In genomic region chr20:40110241-40110910, GRCh38 we compare ENCODE assay signal across 21 cellular contexts.
"Had no signal": no experiment of that assay in that cellular context is flagged by ENCODE, and none has a peak within 500 bp of the region (broad histone marks: within the 10 kb centered on the region; RNA-seq: fewer than 3 reads in every experiment).

No MANE protein-coding gene starts in this region.

- H3K9me3 ChIP-seq: suprapubic skin had no signal

- H3K36me3 ChIP-seq: brain microvascular endothelial cell, suprapubic skin had no signal

- ATAC-seq: activated T-cell treated with anti-CD3 and anti-CD28 coated beads, Interleukin-2, amount 50 U/mL, for 4 hours; stimulated activated naive CD8-positive, alpha-beta T cell treated with anti-CD3 and anti-CD28 coated beads, Interleukin-15, Interleukin-2, amounts not matched to agents 100 U/mL and 50 U/mL, for 24 hours had no signal

- H3K27me3 ChIP-seq: brain microvascular endothelial cell, hepatocyte, suprapubic skin had no signal

- DNase-seq: activated CD4-positive, alpha-beta T cell treated with anti-CD3 and anti-CD28 coated beads, Interleukin-2, amount 50 U/mL, for 1 hour; activated CD4-positive, CD25-positive, alpha-beta regulatory T cell treated with anti-CD3 and anti-CD28 coated beads, Interleukin-2, amount 50 U/mL, for 72 hours; activated CD8-positive, alpha-beta memory T cell treated with anti-CD3 and anti-CD28 coated beads, Interleukin-2, amount 50 U/mL, for 4 hours; activated naive CD4-positive, alpha-beta T cell treated with anti-CD3 and anti-CD28 coated beads for 36 hours; activated T-cell treated with anti-CD3 and anti-CD28 coated beads, Interleukin-2, amount 50 U/mL, for 4 hours; anterior cingulate cortex; brain microvascular endothelial cell; cortex of kidney; erythroblast; mammary epithelial cell; midbrain; nucleus accumbens; posterior cingulate gyrus; retina; stimulated activated naive CD8-positive, alpha-beta T cell treated with anti-CD3 and anti-CD28 coated beads, Interleukin-15, Interleukin-2, amounts not matched to agents 100 U/mL and 50 U/mL, for 24 hours; T-helper 1 cell; T1000; trophoblast cell had no signal

- H3K4me3 ChIP-seq: hepatocyte, skin epidermis, suprapubic skin had no signal

- H3K27ac ChIP-seq: brain microvascular endothelial cell, hepatocyte, skin epidermis, suprapubic skin had no signal
